8 cellular contexts compared by ENCODE assay signal in the genomic region with DNA sequence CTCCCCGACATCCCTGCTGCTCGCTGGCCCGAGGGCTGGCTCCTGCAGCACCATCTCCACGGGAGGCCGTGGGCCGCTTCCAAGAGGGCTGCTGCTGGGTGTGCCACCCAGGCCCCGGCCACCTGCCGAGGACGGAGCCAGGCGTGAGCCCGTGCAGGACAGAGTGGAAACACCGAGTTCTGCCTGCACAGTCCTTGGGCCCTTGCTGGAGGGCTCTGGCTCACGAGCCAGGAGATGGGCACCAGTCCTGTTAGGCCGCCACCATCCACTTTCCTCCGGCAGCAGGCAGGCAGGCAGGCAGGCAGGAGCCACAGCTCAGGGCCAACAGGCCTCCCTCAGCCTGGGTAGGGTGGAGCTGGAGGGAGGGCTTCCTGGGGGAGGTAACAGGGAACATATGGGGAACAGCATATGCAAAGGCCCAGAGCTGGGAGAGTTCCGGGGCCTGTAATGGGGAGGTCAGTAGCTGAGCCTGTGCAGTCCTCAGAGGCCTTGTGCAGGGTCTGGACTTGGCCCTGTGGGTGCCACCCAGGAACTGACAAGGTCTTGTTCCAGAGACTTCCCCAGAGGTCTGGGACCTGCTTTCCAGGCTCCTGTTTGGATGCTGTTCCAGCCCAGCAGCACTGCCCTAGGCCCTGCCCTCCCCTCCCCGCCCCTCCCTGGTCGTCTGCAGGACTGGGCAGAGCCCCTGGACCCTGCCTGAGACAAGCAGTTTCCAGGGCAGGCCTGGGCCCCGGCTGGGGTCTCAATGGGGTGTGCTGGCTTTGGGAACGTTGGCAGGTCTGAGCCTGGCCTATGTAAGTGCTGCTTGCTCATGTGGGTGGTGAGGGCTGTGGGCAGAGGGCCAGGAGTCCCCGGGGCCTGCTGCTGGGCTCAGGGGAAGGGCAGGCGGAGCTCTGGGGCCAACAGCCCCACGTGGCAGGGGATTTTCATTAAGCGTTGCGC. TPM values are rescaled to one million over a fixed set of nuclear protein-coding genes. Genes with fewer than 3 reads are reported as not detected.
A peak's percentile ranks its signal among the peaks of the same experiment; 100 is the strongest.
DNase-seq lines count a peak whose midpoint lies in the region; FAIRE-seq and TF ChIP-seq lines count a peak whose summit lies in the region.
"Had no signal": no experiment of that assay in that cellular context is flagged by ENCODE, and none has a peak within 500 bp of the region (broad histone marks: within the 10 kb centered on the region; RNA-seq: fewer than 3 reads in every experiment).

No MANE protein-coding gene starts in this region.

- H3K9me2 ChIP-seq in SK-N-SH, result no peaks in the 10 kb centered on the region

- TF ChIP-seq RAD21 in SK-N-SH (IDR thresholded peaks at IDR 0.05; ENCODE audit: low read length), result no peak

- H3K79me2 ChIP-seq in SK-N-SH (ENCODE audit: insufficient read depth), result peaks cover 29% of the 10 kb centered on the region

- TF ChIP-seq CTCF in SK-N-SH (IDR thresholded peaks at IDR 0.05) (no peak), left ventricle myocardium inferior (IDR thresholded peaks at IDR 0.05; ENCODE audit: borderline replicate concordance) (no peak), suprapubic skin (IDR thresholded peaks at IDR 0.05) (no peak)

- no peak overlapping the region for H3K4me3 ChIP-seq in H7 (ENCODE audit: insufficient read depth, low read depth, low read length)
- no peak overlapping the region for H3K4me3 ChIP-seq in SK-N-SH (ENCODE audit: low read depth in 2 of 2, low read length in 1 of 2)
- H3K4me3 ChIP-seq in left ventricle myocardium inferior, result no peak overlapping the region
- H3K4me3 ChIP-seq in suprapubic skin, result no peak overlapping the region

- H3F3A ChIP-seq in SK-N-SH (replicated peaks; ENCODE audit: insufficient read depth), result peaks cover 9% of the 10 kb centered on the region

- 53% methylated on average over 10 of the region's 25 CpGs for WGBS in SK-N-SH (ENCODE audit: low lambda C conversion rate)
- WGBS in suprapubic skin, result 31% methylated on average over 11 of the region's 25 CpGs

- peak overlapping the region in 1 of 2 experiments; percentile 56; a peak in 2 of 4 replicates for H3K27ac ChIP-seq in SK-N-SH (ENCODE audit: low read depth in 2 of 2, low read length in 1 of 2)
- peak overlapping the region; percentile 45 for H3K27ac ChIP-seq in left ventricle myocardium inferior (replicated peaks)
- H3K27ac ChIP-seq in suprapubic skin, result peak overlapping the region; percentile 91

- DNase-seq in H7, result peak; percentile 65
- DNase-seq in SK-N-SH, result peak; percentile 74
- peak; percentile 74 for DNase-seq in left ventricle myocardium inferior
- DNase-seq in suprapubic skin (ENCODE audit: low spot score in 2 of 2), result no peak
- no peak for DNase-seq in activated effector memory CD4-positive, alpha-beta T cell treated with Interleukin-2 at 50 U/mL for 16 hours
- no peak for DNase-seq in T-helper 9 cell
- DNase-seq in GM12892 (ENCODE audit: insufficient read length), result no peak
- DNase-seq: activated B cell treated with CpG ODN at 0.5 μM for 24 hours had no signal

- H4K20me1 ChIP-seq in SK-N-SH (ENCODE audit: insufficient read depth), result peaks cover 96% of the 10 kb centered on the region

- intact Hi-C loops in left ventricle myocardium inferior (cut with micrococcal nuclease), result no loop called here

- no peak overlapping the region; the same call in 1 of the 2 replicates for H3K4me2 ChIP-seq in SK-N-SH

- TF ChIP-seq POLR2A in suprapubic skin (IDR thresholded peaks at IDR 0.05) (no peak), GM12892 (IDR thresholded peaks at IDR 0.05; ENCODE audit: low read depth, low read length) (no peak)

- no peak for FAIRE-seq in GM12892 (lab: Jason Lieb, UNC)

- peak in 1 of 2 experiments; percentile 24; a peak in 1 of 4 replicates for TF ChIP-seq EP300 in SK-N-SH (IDR thresholded peaks at IDR 0.05; ENCODE audit: borderline replicate concordance in 1 of 2, low read depth in 1 of 2, low read length in 1 of 2)
- no peak for TF ChIP-seq EP300 in suprapubic skin (IDR thresholded peaks at IDR 0.05)

- H3K27me3 ChIP-seq in H7 (ENCODE audit: control insufficient read depth, insufficient read depth, low read length), result no peaks in the 10 kb centered on the region
- no peaks in the 10 kb centered on the region for H3K27me3 ChIP-seq in SK-N-SH (ENCODE audit: insufficient read depth)
- H3K27me3 ChIP-seq in left ventricle myocardium inferior (ENCODE audit: low read depth), result no peaks in the 10 kb centered on the region
- H3K27me3 ChIP-seq in suprapubic skin, result no peaks in the 10 kb centered on the region

- peaks cover 18 to 90% of the 10 kb centered on the region in 2 experiments for H3K4me1 ChIP-seq in SK-N-SH (ENCODE audit: control insufficient read depth in 1 of 2, insufficient read depth in 2 of 2, low read depth in 1 of 2, low read length in 1 of 2)
- peaks cover 100% of the 10 kb centered on the region for H3K4me1 ChIP-seq in left ventricle myocardium inferior
- H3K4me1 ChIP-seq in suprapubic skin, result peaks cover 100% of the 10 kb centered on the region

- POLR2A ChIA-PET in SK-N-SH (lab: Yijun Ruan, JAX), result no interaction called here

- H3K36me3 ChIP-seq in H7 (replicated peaks; ENCODE audit: control insufficient read depth, insufficient read depth, low read length), result no peaks in the 10 kb centered on the region
- H3K36me3 ChIP-seq in SK-N-SH (replicated peaks in 1 of 2; ENCODE audit: control insufficient read depth in 1 of 2, insufficient read depth in 2 of 2, low read length in 1 of 2), result no peaks in the 10 kb centered on the region
- no peaks in the 10 kb centered on the region for H3K36me3 ChIP-seq in left ventricle myocardium inferior
- H3K36me3 ChIP-seq in suprapubic skin, result no peaks in the 10 kb centered on the region

- H3K9me3 ChIP-seq in SK-N-SH, result no peaks in the 10 kb centered on the region
- no peaks in the 10 kb centered on the region for H3K9me3 ChIP-seq in left ventricle myocardium inferior (replicated peaks)
- H3K9me3 ChIP-seq in suprapubic skin, result no peaks in the 10 kb centered on the region

- CTCF ChIA-PET in SK-N-SH (lab: Yijun Ruan, JAX), result interaction anchor here (0.9 to 2.0 kb wide), 8 partner anchors 7 to 187 kb away, joined by 3 to 9 read pairs (median 3); no protein-coding TSS in a partner anchor

- no peak overlapping the region for H3K9ac ChIP-seq in SK-N-SH

- H2AFZ ChIP-seq in SK-N-SH (ENCODE audit: low read depth), result no peak overlapping the region

TF ChIP-seq in SK-N-SH, 30 proteins besides CTCF, POLR2A, EP300 and RAD21:
- TF ChIP-seq, protein P1, sequence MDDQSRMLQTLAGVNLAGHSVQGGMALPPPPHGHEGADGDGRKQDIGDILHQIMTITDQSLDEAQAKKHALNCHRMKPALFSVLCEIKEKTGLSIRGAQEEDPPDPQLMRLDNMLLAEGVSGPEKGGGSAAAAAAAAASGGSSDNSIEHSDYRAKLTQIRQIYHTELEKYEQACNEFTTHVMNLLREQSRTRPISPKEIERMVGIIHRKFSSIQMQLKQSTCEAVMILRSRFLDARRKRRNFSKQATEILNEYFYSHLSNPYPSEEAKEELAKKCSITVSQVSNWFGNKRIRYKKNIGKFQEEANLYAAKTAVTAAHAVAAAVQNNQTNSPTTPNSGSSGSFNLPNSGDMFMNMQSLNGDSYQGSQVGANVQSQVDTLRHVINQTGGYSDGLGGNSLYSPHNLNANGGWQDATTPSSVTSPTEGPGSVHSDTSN (IDR thresholded peaks at IDR 0.05), result no peak
- TF ChIP-seq MXI1 (IDR thresholded peaks at IDR 0.05; ENCODE audit: low read depth, low read length) (0 out of 2 replicates have a peak, but pooled peaks have one; percentile 30), TCF12 (IDR thresholded peaks at IDR 0.05) (peak; percentile 44; the same call in 1 of the 2 replicates), MEF2A (IDR thresholded peaks at IDR 0.05; ENCODE audit: borderline replicate concordance, low read depth) (no peak), NFIC (IDR thresholded peaks at IDR 0.05; ENCODE audit: borderline replicate concordance) (peak; percentile 56)

RNA-seq across cellular contexts. Expression of gene RXRA, which starts 32.0 kb away (rescaled TPM):
- total RNA-seq in H7 (2014; rRNA removed; shearing (Covaris generic)), result 17.7 and 23.2 TPM in 2 replicates
- polyA plus RNA-seq in SK-N-SH (2012; rRNA removed), result 5.2 and 7.6 TPM in 2 replicates
- 3.4 and 5.5 TPM in 2 replicates for polyA plus RNA-seq in SK-N-SH (2012; cell fraction: cytosol; rRNA removed)
- 8.0 and 8.8 TPM in 2 replicates for polyA plus RNA-seq in SK-N-SH (2012; cell fraction: nucleus; rRNA removed)
- total RNA-seq in left ventricle myocardium inferior (57.1 TPM), suprapubic skin (100 to 1,000 TPM; 165 to 240 (median 185) TPM)
- 19.7 TPM for polyA plus RNA-seq in GM12892 (2012; ENCODE audit: missing spikeins)

Comparison
In these comparisons a context has a peak if more than half of its experiments do, and no peak if none do; other contexts are left out.
1. DNase-seq: peak in H7 (single experiment), SK-N-SH (single experiment) and left ventricle myocardium inferior (single experiment); none in suprapubic skin (0 of 2), activated effector memory CD4-positive, alpha-beta T cell treated with Interleukin-2 at 50 U/mL for 16 hours (single experiment), T-helper 9 cell (single experiment) and GM12892 (single experiment).